Comparison of ENCODE assay signal across 34 cellular contexts in the genomic region with DNA sequence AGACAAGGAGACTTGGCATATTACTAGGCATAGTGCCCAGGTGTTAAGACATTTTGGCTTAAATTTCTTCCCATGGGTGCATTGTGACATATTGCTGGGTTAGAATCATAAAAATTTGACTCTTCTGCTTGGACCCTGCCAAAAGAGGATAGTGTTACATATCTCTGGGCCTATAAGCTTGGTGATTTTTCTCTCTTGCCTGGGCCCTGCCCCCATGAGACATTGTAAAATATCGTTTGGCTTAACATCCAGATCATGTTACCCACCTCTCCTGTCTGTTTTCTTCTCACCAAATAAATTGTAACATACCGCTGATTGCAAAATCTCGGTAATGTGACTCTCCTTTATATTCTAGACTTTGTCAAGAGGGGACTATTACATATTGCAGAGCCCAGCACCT.
"Had no signal": no experiment of that assay in that cellular context is flagged by ENCODE, and none has a peak within 500 bp of the region (broad histone marks: within the 10 kb centered on the region; RNA-seq: fewer than 3 reads in every experiment).

No MANE protein-coding gene starts in this region.

- H3K9me3 ChIP-seq: MG63 had no signal

- H3K27me3 ChIP-seq: MG63 had no signal

- DNase-seq: Karpas-422, Kasumi-1, MG63, MM.1S, MV-4-11, NCI-H1048, NCI-H1092, NCI-H1092 treated with DMSO at 0.1 percent for 48 hours, NCI-H1105, NCI-H1105 treated with DMSO at 0.1 percent for 48 hours, NCI-H1417, NCI-H1417 treated with DMSO at 0.1 percent for 48 hours, NCI-H1436, NCI-H1436 treated with DMSO at 0.1 percent for 48 hours, NCI-H146, NCI-H1694, NCI-H1694 treated with DMSO at 0.1 percent for 48 hours, NCI-H187, NCI-H187 treated with DMSO at 0.1 percent for 48 hours, NCI-H1930, NCI-H2029, NCI-H2029 treated with DMSO at 0.1 percent for 48 hours, NCI-H2081, NCI-H2081 treated with DMSO at 0.1 percent for 48 hours, NCI-H2107, NCI-H2227 treated with DMSO at 0.1 percent for 48 hours, NCI-H226, NCI-H345, NCI-H446, NCI-H446 treated with DMSO at 0.1 percent for 48 hours, NCI-H510A, NCI-H510A treated with DMSO at 0.1 percent for 48 hours, NCI-H524 had no signal

- H3K36me3 ChIP-seq: MG63 had no signal

- H3K4me3 ChIP-seq: MG63 had no signal

- H3K27ac ChIP-seq: KMS-11 had no signal
